2 cellular contexts compared by ENCODE assay signal in genomic region chr7:106327538-106328481, GRCh38.
TF ChIP-seq lines count a peak whose summit lies in the region.

No MANE protein-coding gene starts in this region.

TF ChIP-seq in K562, 482 proteins besides CTCF, POLR2A, EP300 and RAD21:
- no peak for TF ChIP-seq BHLHE40 (IDR thresholded peaks at IDR 0.05; ENCODE audit: low read length)
- TF ChIP-seq STAG1 (CRISPR knock-in tag; IDR thresholded peaks at IDR 0.05; ENCODE audit: borderline replicate concordance), result no peak
- no peak for TF ChIP-seq MXI1 (IDR thresholded peaks at IDR 0.05; ENCODE audit: low read depth, low read length)

TF ChIP-seq in HepG2, 621 proteins besides CTCF, POLR2A, EP300 and RAD21 (continues in another document):
- TF ChIP-seq ZNF33B (CRISPR knock-in tag; IDR thresholded peaks at IDR 0.05) (no peak), ZNF354B (CRISPR knock-in tag; IDR thresholded peaks at IDR 0.05) (no peak), ZNF713 (CRISPR knock-in tag; IDR thresholded peaks at IDR 0.05) (no peak), PAXIP1 (CRISPR knock-in tag; conservative IDR thresholded peaks at IDR 0.05) (peak; percentile 39; the same call in 1 of the 2 replicates), HHEX (CRISPR knock-in tag; IDR thresholded peaks at IDR 0.05) (no peak), ZNF3 (CRISPR knock-in tag; IDR thresholded peaks at IDR 0.05) (no peak), ZNF232 (CRISPR knock-in tag; IDR thresholded peaks at IDR 0.05; ENCODE audit: borderline replicate concordance) (no peak), CBX5 (CRISPR knock-in tag; IDR thresholded peaks at IDR 0.05; ENCODE audit: borderline replicate concordance) (no peak), ZNF644 (CRISPR knock-in tag; IDR thresholded peaks at IDR 0.05; ENCODE audit: low read depth) (peak; percentile 1; the same call in 1 of the 2 replicates), ZNF746 (CRISPR knock-in tag; IDR thresholded peaks at IDR 0.05) (no peak), NR2F2 (IDR thresholded peaks at IDR 0.05; ENCODE audit: borderline replicate concordance, low read depth) (peak; percentile 27; the same call in 1 of the 2 replicates), ZNF335 (CRISPR knock-in tag; IDR thresholded peaks at IDR 0.05) (0 out of 2 replicates have a peak, but pooled peaks have one; percentile 29), SKI (IDR thresholded peaks at IDR 0.05; ENCODE audit: partially characterized antibody) (no peak), KDM4B (CRISPR knock-in tag; IDR thresholded peaks at IDR 0.05) (no peak), ZNF331 (CRISPR knock-in tag; IDR thresholded peaks at IDR 0.05) (peak; percentile 44; the same call in 1 of the 2 replicates), HNF4G (IDR thresholded peaks at IDR 0.05; ENCODE audit: borderline replicate concordance, low read depth, low read length) (no peak; the same call in 1 of the 2 replicates), HNF4G (CRISPR knock-in tag; IDR thresholded peaks at IDR 0.05; ENCODE audit: borderline replicate concordance, low read depth) (no peak), TEAD3 (CRISPR knock-in tag; optimal IDR thresholded peaks at IDR 0.05; ENCODE audit: borderline replicate concordance) (peak; percentile 5), ARID2 (CRISPR knock-in tag; IDR thresholded peaks at IDR 0.05; ENCODE audit: borderline replicate concordance) (no peak), FOXM1 (CRISPR knock-in tag; IDR thresholded peaks at IDR 0.05) (no peak), ZBTB25 (CRISPR knock-in tag; IDR thresholded peaks at IDR 0.05) (no peak), XBP1 (CRISPR knock-in tag; IDR thresholded peaks at IDR 0.05) (no peak), MNT (IDR thresholded peaks at IDR 0.05) (no peak), ZNF282 (IDR thresholded peaks at IDR 0.05; ENCODE audit: partially characterized antibody) (no peak), PHF21A (CRISPR knock-in tag; IDR thresholded peaks at IDR 0.05) (0 out of 2 replicates have a peak, but pooled peaks have one; percentile 42), ERF (CRISPR knock-in tag; IDR thresholded peaks at IDR 0.05) (no peak), BCL6 (CRISPR knock-in tag; IDR thresholded peaks at IDR 0.05) (peak; percentile 32; the same call in 1 of the 2 replicates), CC2D1A (CRISPR knock-in tag; IDR thresholded peaks at IDR 0.05) (0 out of 2 replicates have a peak, but pooled peaks have one; percentile 22), ZFP41 (CRISPR knock-in tag; IDR thresholded peaks at IDR 0.05; ENCODE audit: borderline replicate concordance) (no peak), ZNF670 (CRISPR knock-in tag; IDR thresholded peaks at IDR 0.05; ENCODE audit: borderline replicate concordance) (no peak), FOXP1 (IDR thresholded peaks at IDR 0.05) (no peak), FOXP1 (CRISPR knock-in tag; IDR thresholded peaks at IDR 0.05) (peak; percentile 25; the same call in 1 of the 2 replicates), ZNF660 (CRISPR knock-in tag; IDR thresholded peaks at IDR 0.05; ENCODE audit: borderline replicate concordance, low read depth) (no peak), ZFP62 (CRISPR knock-in tag; IDR thresholded peaks at IDR 0.05) (no peak), RORA (CRISPR knock-in tag; IDR thresholded peaks at IDR 0.05) (0 out of 2 replicates have a peak, but pooled peaks have one; percentile 71), RFXAP (CRISPR knock-in tag; IDR thresholded peaks at IDR 0.05; ENCODE audit: borderline replicate concordance) (no peak), ZNF589 (CRISPR knock-in tag; conservative IDR thresholded peaks at IDR 0.05) (no peak), HNF4A (CRISPR knock-in tag; IDR thresholded peaks at IDR 0.05) (0 out of 2 replicates have a peak, but pooled peaks have one; percentile 17), NFAT5 (CRISPR knock-in tag; IDR thresholded peaks at IDR 0.05) (no peak), DPF2 (CRISPR knock-in tag; IDR thresholded peaks at IDR 0.05; ENCODE audit: borderline replicate concordance, low read depth) (0 out of 2 replicates have a peak, but pooled peaks have one; percentile 14), ESRRA (CRISPR knock-in tag; IDR thresholded peaks at IDR 0.05; ENCODE audit: low read depth) (no peak), ELF3 (CRISPR knock-in tag; IDR thresholded peaks at IDR 0.05) (no peak)
- TF ChIP-seq, protein P1, sequence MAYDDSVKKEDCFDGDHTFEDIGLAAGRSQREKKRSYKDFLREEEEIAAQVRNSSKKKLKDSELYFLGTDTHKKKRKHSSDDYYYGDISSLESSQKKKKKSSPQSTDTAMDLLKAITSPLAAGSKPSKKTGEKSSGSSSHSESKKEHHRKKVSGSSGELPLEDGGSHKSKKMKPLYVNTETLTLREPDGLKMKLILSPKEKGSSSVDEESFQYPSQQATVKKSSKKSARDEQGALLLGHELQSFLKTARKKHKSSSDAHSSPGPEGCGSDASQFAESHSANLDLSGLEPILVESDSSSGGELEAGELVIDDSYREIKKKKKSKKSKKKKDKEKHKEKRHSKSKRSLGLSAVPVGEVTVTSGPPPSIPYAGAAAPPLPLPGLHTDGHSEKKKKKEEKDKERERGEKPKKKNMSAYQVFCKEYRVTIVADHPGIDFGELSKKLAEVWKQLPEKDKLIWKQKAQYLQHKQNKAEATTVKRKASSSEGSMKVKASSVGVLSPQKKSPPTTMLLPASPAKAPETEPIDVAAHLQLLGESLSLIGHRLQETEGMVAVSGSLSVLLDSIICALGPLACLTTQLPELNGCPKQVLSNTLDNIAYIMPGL (CRISPR knock-in tag; IDR thresholded peaks at IDR 0.05; ENCODE audit: borderline replicate concordance in 1 of 2, low read depth in 1 of 2), result no peak
- TF ChIP-seq, protein P2, sequence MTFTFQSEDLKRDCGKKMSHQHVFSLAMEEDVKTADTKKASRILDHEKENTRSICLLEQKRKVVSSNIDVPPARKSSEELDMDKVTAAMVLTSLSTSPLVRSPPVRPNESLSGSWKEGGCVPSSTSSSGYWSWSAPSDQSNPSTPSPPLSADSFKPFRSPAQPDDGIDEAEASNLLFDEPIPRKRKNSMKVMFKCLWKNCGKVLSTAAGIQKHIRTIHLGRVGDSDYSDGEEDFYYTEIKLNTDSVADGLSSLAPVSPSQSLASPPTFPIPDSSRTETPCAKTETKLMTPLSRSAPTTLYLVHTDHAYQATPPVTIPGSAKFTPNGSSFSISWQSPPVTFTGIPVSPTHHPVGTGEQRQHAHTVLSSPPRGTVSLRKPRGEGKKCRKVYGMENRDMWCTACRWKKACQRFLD (CRISPR knock-in tag; IDR thresholded peaks at IDR 0.05; ENCODE audit: borderline replicate concordance), result no peak
- TF ChIP-seq, protein P3, sequence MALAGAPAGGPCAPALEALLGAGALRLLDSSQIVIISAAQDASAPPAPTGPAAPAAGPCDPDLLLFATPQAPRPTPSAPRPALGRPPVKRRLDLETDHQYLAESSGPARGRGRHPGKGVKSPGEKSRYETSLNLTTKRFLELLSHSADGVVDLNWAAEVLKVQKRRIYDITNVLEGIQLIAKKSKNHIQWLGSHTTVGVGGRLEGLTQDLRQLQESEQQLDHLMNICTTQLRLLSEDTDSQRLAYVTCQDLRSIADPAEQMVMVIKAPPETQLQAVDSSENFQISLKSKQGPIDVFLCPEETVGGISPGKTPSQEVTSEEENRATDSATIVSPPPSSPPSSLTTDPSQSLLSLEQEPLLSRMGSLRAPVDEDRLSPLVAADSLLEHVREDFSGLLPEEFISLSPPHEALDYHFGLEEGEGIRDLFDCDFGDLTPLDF (CRISPR knock-in tag; IDR thresholded peaks at IDR 0.05), result no peak
